ENCODE assay signal across 12 cellular contexts in the genomic region with DNA sequence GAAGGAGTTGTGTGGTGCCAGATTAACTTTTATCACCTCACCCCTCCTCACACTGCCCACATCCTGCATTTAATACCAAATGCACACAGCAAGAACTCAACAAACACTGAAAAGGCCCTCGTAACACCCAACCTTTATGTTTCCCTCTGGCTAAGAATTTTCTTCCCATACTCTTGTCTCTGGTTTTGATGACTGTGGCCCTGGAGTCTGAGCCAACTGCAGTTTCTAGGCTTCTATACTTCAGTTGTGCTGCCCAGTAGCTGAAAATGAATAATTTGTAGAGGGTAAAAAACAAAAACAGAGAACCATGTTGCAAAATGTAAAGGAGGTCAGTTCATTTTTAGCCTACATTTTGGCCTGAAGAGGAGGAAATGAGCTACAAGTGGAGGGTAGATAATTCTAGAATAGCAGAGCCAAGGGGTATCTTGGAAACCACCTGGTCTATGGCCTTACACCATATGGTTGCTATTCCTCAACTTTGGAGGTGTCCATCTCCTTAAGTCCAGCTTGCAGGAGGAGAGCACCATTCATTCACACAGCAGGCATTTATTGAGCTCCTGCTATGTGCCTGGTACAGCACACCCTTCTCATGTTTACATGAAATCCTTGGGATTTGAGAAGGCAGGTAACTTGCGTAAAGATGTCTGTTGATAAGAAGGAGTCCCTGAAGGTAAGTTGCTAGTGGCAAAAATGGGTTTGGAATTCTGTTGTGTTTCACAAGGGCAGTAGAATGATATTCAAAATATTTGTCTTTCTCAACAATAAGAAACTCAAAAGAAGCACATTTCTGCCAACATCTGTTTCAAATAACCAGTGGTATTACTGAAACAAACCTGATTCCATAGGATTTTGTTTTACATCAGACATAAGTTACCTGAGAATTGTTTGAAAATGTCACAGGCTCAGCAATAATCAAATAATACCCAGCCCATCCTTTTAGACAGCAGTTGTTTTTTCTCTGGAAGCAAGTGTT.
DNase-seq lines count a peak whose midpoint lies in the region; ATAC-seq and TF ChIP-seq lines count a peak whose summit lies in the region.
"Had no signal": no experiment of that assay in that cellular context is flagged by ENCODE, and none has a peak within 500 bp of the region (broad histone marks: within the 10 kb centered on the region; RNA-seq: fewer than 3 reads in every experiment).

No MANE protein-coding gene starts in this region.

- no peak for ATAC-seq in CD4-positive, alpha-beta T cell (ENCODE audit: poor library complexity)
- no peak for ATAC-seq in activated naive CD8-positive, alpha-beta T cell treated with anti-CD3 and anti-CD28 coated beads, Interleukin-2, amount 10 ng/mL, durations not matched to agents 7 days and 5 days (ENCODE audit: low read depth)
- ATAC-seq in natural killer cell (no peak), HG02571 (IDR thresholded peaks at IDR 0.05; ENCODE audit: unreplicated experiment) (no peak)

- H3K27me3 ChIP-seq in CD4-positive, alpha-beta T cell (ENCODE audit: control insufficient read depth, insufficient read depth, low read length): no peaks in the 10 kb centered on the region

- peak overlapping the region; percentile 84 for H3K27ac ChIP-seq in CD4-positive, alpha-beta T cell (ENCODE audit: low read depth, low read length)
- H3K27ac ChIP-seq in KOPT-K1 (ENCODE audit: low read depth, low read length, poor library complexity, severe bottlenecking): peak overlapping the region; percentile 95

- H3K36me3 ChIP-seq in KOPT-K1 (ENCODE audit: insufficient read depth, low read length): peaks cover 33% of the 10 kb centered on the region
- H3K36me3 ChIP-seq: HAP-1 had no signal

- DNase-seq in CD4-positive, alpha-beta T cell: no peak
- no peak for DNase-seq in activated naive CD8-positive, alpha-beta T cell treated with anti-CD3 and anti-CD28 coated beads, Interleukin-2, amount 10 ng/mL, durations not matched to agents 7 days and 5 days
- DNase-seq in natural killer cell: no peak
- no peak for DNase-seq in NCI-H526 treated with DMSO at 0.1 percent for 48 hours (lab: John Stamatoyannopoulos, UW)
- DNase-seq in cerebellar nuclear complex (lab: John Stamatoyannopoulos, UW): no peak
- DNase-seq in ecto neural progenitor cell (ENCODE audit: low spot score): no peak
- DNase-seq: Caco-2; kidney; stimulated activated CD4-positive, alpha-beta T cell treated with anti-CD3 and anti-CD28 coated beads, Interleukin-12 subunit alpha, Interleukin-12 subunit beta, amount 100 ng/mL, for 4 hours had no signal

- peak overlapping the region; percentile 97 for H3K27ac Mint-ChIP-seq in CD4-positive, alpha-beta T cell
- peak overlapping the region; percentile 91 for H3K27ac Mint-ChIP-seq in activated naive CD8-positive, alpha-beta T cell treated with anti-CD3 and anti-CD28 coated beads, Interleukin-2, amount 10 ng/mL, durations not matched to agents 7 days and 5 days
- peak overlapping the region; percentile 89 to 98 for H3K27ac Mint-ChIP-seq in natural killer cell

- H3K27me3 Mint-ChIP-seq in CD4-positive, alpha-beta T cell: no peaks in the 10 kb centered on the region
- H3K27me3 Mint-ChIP-seq in activated naive CD8-positive, alpha-beta T cell treated with anti-CD3 and anti-CD28 coated beads, Interleukin-2, amount 10 ng/mL, durations not matched to agents 7 days and 5 days: no peaks in the 10 kb centered on the region
- H3K27me3 Mint-ChIP-seq in natural killer cell (ENCODE audit: low read depth in 2 of 2): no peaks in the 10 kb centered on the region

- no peaks in the 10 kb centered on the region for H3K9me3 Mint-ChIP-seq in CD4-positive, alpha-beta T cell
- H3K9me3 Mint-ChIP-seq in activated naive CD8-positive, alpha-beta T cell treated with anti-CD3 and anti-CD28 coated beads, Interleukin-2, amount 10 ng/mL, durations not matched to agents 7 days and 5 days: no peaks in the 10 kb centered on the region
- no peaks in the 10 kb centered on the region for H3K9me3 Mint-ChIP-seq in natural killer cell

- CTCF ChIA-PET in CD4-positive, alpha-beta T cell (lab: Charles Lee): interaction anchor here (0.7 to 3.8 kb wide), 7 partner anchors 31 to 250 kb away, joined by 3 to 10 read pairs (median 4); no protein-coding TSS in a partner anchor

- H3K36me3 Mint-ChIP-seq in CD4-positive, alpha-beta T cell (ENCODE audit: low read depth): peaks cover 60% of the 10 kb centered on the region
- H3K36me3 Mint-ChIP-seq in activated naive CD8-positive, alpha-beta T cell treated with anti-CD3 and anti-CD28 coated beads, Interleukin-2, amount 10 ng/mL, durations not matched to agents 7 days and 5 days: peaks cover 28% of the 10 kb centered on the region
- no peaks in the 10 kb centered on the region for H3K36me3 Mint-ChIP-seq in natural killer cell

- intact Hi-C loops in CD4-positive, alpha-beta T cell (cut with DNase I, micrococcal nuclease): loop anchor here (2.0 to 5.0 kb wide), 2 partner anchors 33 to 70 kb away; no protein-coding TSS in a partner anchor
- intact Hi-C loops in natural killer cell (cut with micrococcal nuclease): loop anchor here (2.0 kb wide), 1 partner anchor 17 kb away; no protein-coding TSS in a partner anchor

- TF ChIP-seq CTCF in CD4-positive, alpha-beta T cell (IDR thresholded peaks at IDR 0.05): no peak
- no peak for TF ChIP-seq CTCF in natural killer cell (IDR thresholded peaks at IDR 0.05)

- peak overlapping the region; percentile 99 for H3K4me3 Mint-ChIP-seq in CD4-positive, alpha-beta T cell
- H3K4me3 Mint-ChIP-seq in activated naive CD8-positive, alpha-beta T cell treated with anti-CD3 and anti-CD28 coated beads, Interleukin-2, amount 10 ng/mL, durations not matched to agents 7 days and 5 days: peak overlapping the region; percentile 100
- H3K4me3 Mint-ChIP-seq in natural killer cell: peak overlapping the region; percentile 97

- H3K4me1 Mint-ChIP-seq in CD4-positive, alpha-beta T cell (ENCODE audit: low read depth): peaks cover 79% of the 10 kb centered on the region
- H3K4me1 Mint-ChIP-seq in activated naive CD8-positive, alpha-beta T cell treated with anti-CD3 and anti-CD28 coated beads, Interleukin-2, amount 10 ng/mL, durations not matched to agents 7 days and 5 days: peaks cover 62% of the 10 kb centered on the region
- peaks cover 90 to 91% of the 10 kb centered on the region in 2 donors for H3K4me1 Mint-ChIP-seq in natural killer cell

- POLR2A ChIA-PET in CD4-positive, alpha-beta T cell (lab: Charles Lee): interaction anchor here (0.5 to 7.8 kb wide), 13 partner anchors 8 to 79 kb away, joined by 3 to 116 read pairs (median 6); no protein-coding TSS in a partner anchor
- POLR2A ChIA-PET in activated naive CD8-positive, alpha-beta T cell treated with anti-CD3 and anti-CD28 coated beads, Interleukin-2, amount 10 ng/mL, durations not matched to agents 7 days and 5 days (lab: Charles Lee): interaction anchor here (0.6 to 10.1 kb wide), 6 partner anchors 17 to 201 kb away, joined by 3 to 127 read pairs (median 4); a partner anchor contains a TSS

- H3K9me3 ChIP-seq in CD4-positive, alpha-beta T cell (ENCODE audit: control insufficient read depth, low read length): no peaks in the 10 kb centered on the region
- H3K9me3 ChIP-seq in KOPT-K1 (ENCODE audit: insufficient read depth, low read length, poor library complexity, severe bottlenecking): no peaks in the 10 kb centered on the region
- H3K9me3 ChIP-seq: Caco-2 had no signal
